Comparison of ENCODE assay signal across 1 cellular context in genomic region chr13:22428188-22428828, GRCh38.
TF ChIP-seq lines count a peak whose summit lies in the region.

No MANE protein-coding gene starts in this region.

TF ChIP-seq in K562, 482 proteins besides CTCF, POLR2A, EP300 and RAD21 (continued from another document and continues in another):
- TF ChIP-seq TFE3 (CRISPR knock-in tag; IDR thresholded peaks at IDR 0.05) (no peak), MAFK (IDR thresholded peaks at IDR 0.05; ENCODE audit: low read length) (no peak), RNF219 (CRISPR knock-in tag; IDR thresholded peaks at IDR 0.05) (no peak), NR0B1 (IDR thresholded peaks at IDR 0.05; ENCODE audit: partially characterized antibody) (no peak), NUFIP1 (IDR thresholded peaks at IDR 0.05; ENCODE audit: partially characterized antibody) (no peak), MXI1 (IDR thresholded peaks at IDR 0.05; ENCODE audit: low read depth, low read length) (no peak), KLF16 (IDR thresholded peaks at IDR 0.05) (peak; percentile 58), ZNF217 (CRISPR knock-in tag; IDR thresholded peaks at IDR 0.05) (no peak), CBFA2T2 (conservative IDR thresholded peaks at IDR 0.05) (no peak; the same call in 1 of the 2 replicates), FOXA3 (CRISPR knock-in tag; conservative IDR thresholded peaks at IDR 0.05 in 1 of 2, IDR thresholded peaks at IDR 0.05 in 1 of 2) (peak in 1 of 2 experiments; percentile 79; a peak in 2 of 4 replicates), ZBTB33 (CRISPR knock-in tag; IDR thresholded peaks at IDR 0.05) (no peak), THAP12 (CRISPR knock-in tag; IDR thresholded peaks at IDR 0.05) (no peak), ELK3 (CRISPR knock-in tag; IDR thresholded peaks at IDR 0.05) (no peak), ZNF3 (CRISPR knock-in tag; IDR thresholded peaks at IDR 0.05) (no peak), E2F4 (CRISPR knock-in tag; IDR thresholded peaks at IDR 0.05; ENCODE audit: low read depth) (no peak), HDGF (IDR thresholded peaks at IDR 0.05) (no peak), ZNF175 (CRISPR knock-in tag; IDR thresholded peaks at IDR 0.05; ENCODE audit: low read depth) (no peak), CBFA2T3 (IDR thresholded peaks at IDR 0.05) (peak; percentile 63), SIX5 (IDR thresholded peaks at IDR 0.05; ENCODE audit: borderline replicate concordance in 1 of 2, insufficient read depth in 1 of 2, low read depth in 1 of 2, low read length in 2 of 2) (no peak), ZBTB49 (CRISPR knock-in tag; IDR thresholded peaks at IDR 0.05; ENCODE audit: borderline replicate concordance) (no peak), HCFC1 (IDR thresholded peaks at IDR 0.05; ENCODE audit: low read depth, low read length) (no peak), PTTG1 (tag; IDR thresholded peaks at IDR 0.05; ENCODE audit: low read depth) (no peak), CBX8 (IDR thresholded peaks at IDR 0.05; ENCODE audit: borderline replicate concordance, extremely low read depth, low read depth, low read length, poor library complexity, severe bottlenecking) (no peak), SRF (CRISPR knock-in tag; IDR thresholded peaks at IDR 0.05) (no peak), PRPF4 (IDR thresholded peaks at IDR 0.05; ENCODE audit: insufficient read depth, low read depth, low read length, poor library complexity, severe bottlenecking) (no peak), ZFP30 (CRISPR knock-in tag; IDR thresholded peaks at IDR 0.05; ENCODE audit: borderline replicate concordance) (no peak), SETDB1 (IDR thresholded peaks at IDR 0.05; ENCODE audit: low read length) (no peak), TAL1 (IDR thresholded peaks at IDR 0.05) (peak; percentile 76), ZBED1 (IDR thresholded peaks at IDR 0.05) (no peak), RBBP5 (IDR thresholded peaks at IDR 0.05; ENCODE audit: borderline replicate concordance, insufficient read depth, low read length, poor library complexity, severe bottlenecking) (no peak), ZNF282 (CRISPR knock-in tag; IDR thresholded peaks at IDR 0.05) (no peak), BMI1 (IDR thresholded peaks at IDR 0.05; ENCODE audit: low read length) (no peak), ZSCAN32 (CRISPR knock-in tag; IDR thresholded peaks at IDR 0.05) (0 out of 2 replicates have a peak, but pooled peaks have one; percentile 27), EWSR1 (IDR thresholded peaks at IDR 0.05; ENCODE audit: borderline replicate concordance, low read depth, partially characterized antibody) (no peak), U2AF2 (optimal IDR thresholded peaks at IDR 0.05; ENCODE audit: low read depth, low read length) (no peak), NCOR1 (IDR thresholded peaks at IDR 0.05) (peak; percentile 25; the same call in 1 of the 2 replicates), SMARCE1 (IDR thresholded peaks at IDR 0.05) (0 out of 2 replicates have a peak, but pooled peaks have one; percentile 20), PHF20 (IDR thresholded peaks at IDR 0.05; ENCODE audit: partially characterized antibody) (no peak), ZNF23 (CRISPR knock-in tag; IDR thresholded peaks at IDR 0.05) (no peak), SMARCA4 (IDR thresholded peaks at IDR 0.05) (peak; percentile 44; the same call in 1 of the 2 replicates), FOSL1 (tag; conservative IDR thresholded peaks at IDR 0.05) (peak; percentile 49; the same call in 1 of the 2 replicates), TCF7L2 (IDR thresholded peaks at IDR 0.05; ENCODE audit: low read depth, low read length) (no peak), TCF3 (CRISPR knock-in tag; IDR thresholded peaks at IDR 0.05) (no peak), ZNF79 (CRISPR knock-in tag; IDR thresholded peaks at IDR 0.05; ENCODE audit: low read depth) (no peak), YBX1 (IDR thresholded peaks at IDR 0.05) (no peak), BACH1 (tag; IDR thresholded peaks at IDR 0.05) (no peak), STAG1 (CRISPR knock-in tag; IDR thresholded peaks at IDR 0.05; ENCODE audit: borderline replicate concordance) (no peak), REST (CRISPR knock-in tag; IDR thresholded peaks at IDR 0.05; ENCODE audit: low read depth) (no peak), FOXA1 (IDR thresholded peaks at IDR 0.05; ENCODE audit: borderline replicate concordance) (no peak), ZFX (CRISPR knock-in tag; IDR thresholded peaks at IDR 0.05) (no peak), JUND (IDR thresholded peaks at IDR 0.05; ENCODE audit: borderline replicate concordance, low read depth, low read length) (peak; percentile 67), JUND (tag; IDR thresholded peaks at IDR 0.05; ENCODE audit: borderline replicate concordance, low read depth, low read length) (peak; percentile 68; the same call in 1 of the 3 replicates), MAZ (CRISPR knock-in tag; conservative IDR thresholded peaks at IDR 0.05 in 1 of 2, IDR thresholded peaks at IDR 0.05 in 1 of 2) (peak in 1 of 2 experiments; percentile 47; a peak in 1 of 4 replicates), TAF9B (IDR thresholded peaks at IDR 0.05; ENCODE audit: partially characterized antibody) (no peak)
